Comparison of ENCODE assay signal across 1 cellular context in genomic region chrX:37685452-37686347, GRCh38.
TF ChIP-seq lines count a peak whose summit lies in the region.

Gene XK, plus strand, starts transcription at chrX:37685791. Its CDS starts 171 bp downstream, at chrX:37685962.

TF ChIP-seq in H1, 55 proteins besides CTCF, POLR2A, EP300 and RAD21 (continued from another document):
- TF ChIP-seq RNF2 (IDR thresholded peaks at IDR 0.05; ENCODE audit: borderline replicate concordance, low read depth, low read length, missing control alignments, poor library complexity, severe bottlenecking) (peak; percentile 50), SIX5 (IDR thresholded peaks at IDR 0.05; ENCODE audit: low read depth, low read length) (no peak), SP2 (IDR thresholded peaks at IDR 0.05; ENCODE audit: low read length) (no peak), EGR1 (IDR thresholded peaks at IDR 0.05; ENCODE audit: borderline replicate concordance, low read depth, low read length) (no peak), RBBP5 (IDR thresholded peaks at IDR 0.05; ENCODE audit: borderline replicate concordance, low read depth, low read length) (no peak), KDM1A (IDR thresholded peaks at IDR 0.05; ENCODE audit: borderline replicate concordance, low read length) (0 out of 2 replicates have a peak, but pooled peaks have one; percentile 12), ATF2 (IDR thresholded peaks at IDR 0.05; ENCODE audit: low read length) (no peak), SP4 (IDR thresholded peaks at IDR 0.05; ENCODE audit: low read length) (no peak), MAX (IDR thresholded peaks at IDR 0.05) (peak; percentile 98), JUN (IDR thresholded peaks at IDR 0.05; ENCODE audit: low read depth, low read length) (no peak), CHD2 (IDR thresholded peaks at IDR 0.05; ENCODE audit: low read length) (no peak), SP1 (IDR thresholded peaks at IDR 0.05; ENCODE audit: low read depth, low read length) (no peak), GABPA (IDR thresholded peaks at IDR 0.05; ENCODE audit: borderline replicate concordance, insufficient read depth, low read length) (no peak), TEAD4 (IDR thresholded peaks at IDR 0.05; ENCODE audit: low read depth, low read length) (no peak), JUND (IDR thresholded peaks at IDR 0.05; ENCODE audit: low read length) (no peak), CHD1 (IDR thresholded peaks at IDR 0.05; ENCODE audit: low read depth, low read length) (no peak), TBP (IDR thresholded peaks at IDR 0.05; ENCODE audit: low read depth, low read length) (no peak), GTF2F1 (IDR thresholded peaks at IDR 0.05; ENCODE audit: borderline replicate concordance, low read depth, low read length) (no peak), SIN3A (conservative IDR thresholded peaks at IDR 0.05 in 1 of 2, IDR thresholded peaks at IDR 0.05 in 1 of 2; ENCODE audit: low read depth in 1 of 2, low read length in 2 of 2) (no peak), MAFK (IDR thresholded peaks at IDR 0.05; ENCODE audit: low read depth, low read length) (no peak), YY1 (IDR thresholded peaks at IDR 0.05; ENCODE audit: low read depth, low read length) (no peak), CTBP2 (IDR thresholded peaks at IDR 0.05; ENCODE audit: borderline replicate concordance, insufficient read depth, insufficient read length, low read length) (no peak), BACH1 (IDR thresholded peaks at IDR 0.05; ENCODE audit: low read length) (no peak), EZH2 (IDR thresholded peaks at IDR 0.05; ENCODE audit: low read depth, low read length, severe bottlenecking) (no peak), ZNF274 (IDR thresholded peaks at IDR 0.05; ENCODE audit: borderline replicate concordance, extremely low read depth, low read length) (no peak), SRF (IDR thresholded peaks at IDR 0.05; ENCODE audit: low read depth, low read length) (no peak), PHF8 (conservative IDR thresholded peaks at IDR 0.05; ENCODE audit: low read depth, low read length) (no peak), SUZ12 (IDR thresholded peaks at IDR 0.05; ENCODE audit: low read length) (no peak), SAP30 (IDR thresholded peaks at IDR 0.05; ENCODE audit: insufficient read depth, insufficient replicate concordance, low read length) (no peak), CBX8 (IDR thresholded peaks at IDR 0.05; ENCODE audit: borderline replicate concordance, low read depth, low read length) (no peak), TAF7 (optimal IDR thresholded peaks at IDR 0.05; ENCODE audit: borderline replicate concordance, low read depth, low read length) (no peak), POLR2AphosphoS5 (IDR thresholded peaks at IDR 0.05; ENCODE audit: low read depth, low read length) (no peak), KDM4A (IDR thresholded peaks at IDR 0.05; ENCODE audit: low read depth, low read length, severe bottlenecking) (peak; percentile 69), POU5F1 (IDR thresholded peaks at IDR 0.05; ENCODE audit: low read depth, low read length) (no peak), HDAC2 (IDR thresholded peaks at IDR 0.05; ENCODE audit: borderline replicate concordance in 1 of 2, low read depth in 2 of 2, low read length in 2 of 2) (no peak), BCL11A (IDR thresholded peaks at IDR 0.05; ENCODE audit: low read depth in 2 of 2, low read length in 2 of 2) (no peak), CBX5 (IDR thresholded peaks at IDR 0.05; ENCODE audit: low read depth, low read length) (no peak), ASH2L (IDR thresholded peaks at IDR 0.05; ENCODE audit: low read length) (no peak), SIRT6 (IDR thresholded peaks at IDR 0.05; ENCODE audit: low read length) (no peak), RFX5 (IDR thresholded peaks at IDR 0.05; ENCODE audit: borderline replicate concordance, low read depth, low read length) (no peak), CREB1 (IDR thresholded peaks at IDR 0.05) (peak; percentile 23; the same call in 1 of the 2 replicates), ATF3 (IDR thresholded peaks at IDR 0.05; ENCODE audit: insufficient read depth, low read depth, low read length) (no peak), CEBPB (IDR thresholded peaks at IDR 0.05; ENCODE audit: low read depth, low read length) (no peak), NANOG (IDR thresholded peaks at IDR 0.05; ENCODE audit: insufficient read depth, low read depth, low read length, poor library complexity, severe bottlenecking) (no peak)
TF ChIP-seq in H1: peak in this region for 8.
